ENCODE assay signal across 26 cellular contexts in genomic region chr6:157898640-157899039, GRCh38.
DNase-seq lines count a peak whose midpoint lies in the region; ATAC-seq lines count a peak whose summit lies in the region.
"Had no signal": no experiment of that assay in that cellular context is flagged by ENCODE, and none has a peak within 500 bp of the region (broad histone marks: within the 10 kb centered on the region; RNA-seq: fewer than 3 reads in every experiment).

No MANE protein-coding gene starts in this region.

- peaks cover 22% of the 10 kb centered on the region for H3K36me3 ChIP-seq in CD4-positive, CD25-positive, alpha-beta regulatory T cell (ENCODE audit: control insufficient read depth, insufficient read depth, low read length)
- H3K36me3 ChIP-seq in mesenchymal stem cell (ENCODE audit: control insufficient read depth in 1 of 2, insufficient read depth in 2 of 2, low read depth in 1 of 2, low read length in 2 of 2): peaks cover 29 to 92% of the 10 kb centered on the region in 2 experiments
- H3K36me3 ChIP-seq: breast epithelium, ovary had no signal

- H3K4me2 ChIP-seq in mesenchymal stem cell (ENCODE audit: low read length, poor library complexity, severe bottlenecking): no peak overlapping the region

- H3K14ac ChIP-seq in mesenchymal stem cell (ENCODE audit: low read length in 2 of 2): no peak overlapping the region

- no peak overlapping the region for H3K23ac ChIP-seq in mesenchymal stem cell (ENCODE audit: low read length in 2 of 2)

- no peak overlapping the region for H3K18ac ChIP-seq in mesenchymal stem cell (ENCODE audit: low read depth in 1 of 2, low read length in 2 of 2)

- H3K4me1 ChIP-seq in CD4-positive, CD25-positive, alpha-beta regulatory T cell (ENCODE audit: control insufficient read depth, insufficient read depth, low read length, poor library complexity, severe bottlenecking): no peaks in the 10 kb centered on the region
- H3K4me1 ChIP-seq in mesenchymal stem cell (ENCODE audit: control insufficient read depth, insufficient read depth, low read depth, low read length): peaks cover 2% of the 10 kb centered on the region
- H3K4me1 ChIP-seq: breast epithelium, gastroesophageal sphincter, SJSA1, upper lobe of right lung had no signal

- peaks cover 24% of the 10 kb centered on the region for H3K36me3 Mint-ChIP-seq in CD4-positive, CD25-positive, alpha-beta regulatory T cell
- H3K36me3 Mint-ChIP-seq in T-helper 17 cell (ENCODE audit: low read depth): peaks cover 7% of the 10 kb centered on the region
- H3K36me3 Mint-ChIP-seq in effector memory CD8-positive, alpha-beta T cell (ENCODE audit: insufficient read depth): peaks cover 46% of the 10 kb centered on the region
- H3K36me3 Mint-ChIP-seq: natural killer cell had no signal

- peaks cover 10 to 20% (median 15%) of the 10 kb centered on the region in 4 donors for H3K4me1 Mint-ChIP-seq in CD4-positive, CD25-positive, alpha-beta regulatory T cell
- peaks cover 22% of the 10 kb centered on the region for H3K4me1 Mint-ChIP-seq in T-helper 17 cell
- H3K4me1 Mint-ChIP-seq in effector memory CD8-positive, alpha-beta T cell (ENCODE audit: low read depth in 2 of 2): no peaks in the 10 kb centered on the region
- H3K4me1 Mint-ChIP-seq: natural killer cell had no signal

- no peak overlapping the region for H4K8ac ChIP-seq in mesenchymal stem cell (ENCODE audit: low read length)

- no peak overlapping the region for H3K4me3 ChIP-seq in CD4-positive, CD25-positive, alpha-beta regulatory T cell (ENCODE audit: low read depth, low read length)
- H3K4me3 ChIP-seq in mesenchymal stem cell (ENCODE audit: insufficient read depth in 1 of 2, low read depth in 1 of 2, low read length in 2 of 2): no peak overlapping the region
- H3K4me3 ChIP-seq: breast epithelium, gastroesophageal sphincter, MG63, ovary, SJSA1, upper lobe of right lung had no signal

- no peaks in the 10 kb centered on the region for H3K27me3 Mint-ChIP-seq in CD4-positive, CD25-positive, alpha-beta regulatory T cell
- H3K27me3 Mint-ChIP-seq in T-helper 17 cell: no peaks in the 10 kb centered on the region
- H3K27me3 Mint-ChIP-seq in effector memory CD8-positive, alpha-beta T cell: no peaks in the 10 kb centered on the region
- H3K27me3 Mint-ChIP-seq: activated CD8-positive, alpha-beta T cell treated with anti-CD3 and anti-CD28 coated beads for 36 hours; T-cell had no signal

- no peak overlapping the region for H3K27ac ChIP-seq in CD4-positive, CD25-positive, alpha-beta regulatory T cell (ENCODE audit: insufficient read depth, low read length, poor library complexity, severe bottlenecking)
- no peak overlapping the region for H3K27ac ChIP-seq in mesenchymal stem cell (ENCODE audit: low read length, poor library complexity, severe bottlenecking)
- H3K27ac ChIP-seq: gastroesophageal sphincter, ovary, SJSA1, upper lobe of right lung had no signal

- peak overlapping the region in 2 of 3 donors; percentile 16 to 25 for H3K27ac Mint-ChIP-seq in CD4-positive, CD25-positive, alpha-beta regulatory T cell
- peak overlapping the region; percentile 75 for H3K27ac Mint-ChIP-seq in T-helper 17 cell
- peak overlapping the region; percentile 7 to 76 for H3K27ac Mint-ChIP-seq in effector memory CD8-positive, alpha-beta T cell
- H3K27ac Mint-ChIP-seq: natural killer cell had no signal

- no peak overlapping the region for H2AK5ac ChIP-seq in mesenchymal stem cell (ENCODE audit: low read length, severe bottlenecking)

- no peak for ATAC-seq in CD4-positive, CD25-positive, alpha-beta regulatory T cell (ENCODE audit: low read depth in 2 of 2)
- ATAC-seq in T-helper 17 cell: no peak
- no peak for ATAC-seq in effector memory CD8-positive, alpha-beta T cell (replicated peaks)
- ATAC-seq in HG03432 (IDR thresholded peaks at IDR 0.05; ENCODE audit: unreplicated experiment): no peak
- ATAC-seq in HG02610 (IDR thresholded peaks at IDR 0.05; ENCODE audit: unreplicated experiment): no peak
- ATAC-seq: gastroesophageal sphincter, natural killer cell, upper lobe of right lung had no signal

- H3K27me3 ChIP-seq in CD4-positive, CD25-positive, alpha-beta regulatory T cell (ENCODE audit: control insufficient read depth, insufficient read depth, low read length): no peaks in the 10 kb centered on the region
- H3K27me3 ChIP-seq in mesenchymal stem cell (ENCODE audit: control insufficient read depth in 1 of 2, insufficient read depth in 1 of 2, low read length in 2 of 2): no peaks in the 10 kb centered on the region
- H3K27me3 ChIP-seq: breast epithelium, gastroesophageal sphincter, MG63, ovary, SJSA1, upper lobe of right lung had no signal

- no peak overlapping the region for H4K91ac ChIP-seq in mesenchymal stem cell (ENCODE audit: low read length)

- DNase-seq in CD4-positive, CD25-positive, alpha-beta regulatory T cell: no peak
- DNase-seq in T-helper 17 cell (no peak), mesenchymal stem cell (no peak), NCI-H2196 treated with DMSO at 0.1 percent for 48 hours (lab: John Stamatoyannopoulos, UW; ENCODE audit: unreplicated experiment) (no peak), activated gamma-delta T cell (lab: John Stamatoyannopoulos, UW) (no peak)
- DNase-seq in effector memory CD8-positive, alpha-beta T cell: no peak
- DNase-seq: activated CD4-positive, alpha-beta T cell treated with anti-CD3 and anti-CD28 coated beads for 1 hour; Caco-2; DMS79 treated with DMSO at 0.1 percent for 48 hours; GF-D8; HCEC 1CT; KBM-7; MG63; natural killer cell; NCI-H2029; NCI-H526 treated with DMSO at 0.1 percent for 48 hours; ovary; stimulated activated CD4-positive, alpha-beta T cell treated with anti-CD3 and anti-CD28 coated beads, Interleukin-2, amount 100 ng/mL, for 24 hours; upper lobe of right lung had no signal

- peak overlapping the region; percentile 26 for H3K9ac ChIP-seq in mesenchymal stem cell (ENCODE audit: low read length)

- H3K9me3 ChIP-seq in CD4-positive, CD25-positive, alpha-beta regulatory T cell (ENCODE audit: control insufficient read depth in 2 of 2, low read length in 2 of 2): no peaks in the 10 kb centered on the region
- H3K9me3 ChIP-seq in T-helper 17 cell (ENCODE audit: control insufficient read depth, low read length, poor library complexity, severe bottlenecking) (no peaks in the 10 kb centered on the region), mesenchymal stem cell (ENCODE audit: control insufficient read depth, low read length) (no peaks in the 10 kb centered on the region)
- H3K9me3 ChIP-seq: breast epithelium, Caco-2, gastroesophageal sphincter, MG63, ovary, SJSA1, upper lobe of right lung had no signal

- no peak overlapping the region for H2BK12ac ChIP-seq in mesenchymal stem cell (ENCODE audit: low read length in 2 of 2)

- WGBS in mesenchymal stem cell: 98% methylated on average over 3 of the region's 3 CpGs

- H3K9me3 Mint-ChIP-seq in CD4-positive, CD25-positive, alpha-beta regulatory T cell: no peaks in the 10 kb centered on the region
- H3K9me3 Mint-ChIP-seq in effector memory CD8-positive, alpha-beta T cell: no peaks in the 10 kb centered on the region
- H3K9me3 Mint-ChIP-seq: activated CD8-positive, alpha-beta T cell treated with anti-CD3 and anti-CD28 coated beads for 36 hours; natural killer cell; T-cell had no signal

- no peak overlapping the region for H2BK120ac ChIP-seq in mesenchymal stem cell (ENCODE audit: low read depth, low read length)

- H2AFZ ChIP-seq in mesenchymal stem cell (ENCODE audit: low read depth, low read length): no peak overlapping the region

- H2BK5ac ChIP-seq in mesenchymal stem cell (ENCODE audit: low read depth, low read length, poor library complexity, severe bottlenecking): no peak overlapping the region

- no peak overlapping the region for H2BK15ac ChIP-seq in mesenchymal stem cell (ENCODE audit: low read depth, poor library complexity, severe bottlenecking)

- H3K4me3 Mint-ChIP-seq in CD4-positive, CD25-positive, alpha-beta regulatory T cell: no peak overlapping the region
- peak overlapping the region; percentile 15 for H3K4me3 Mint-ChIP-seq in T-helper 17 cell
- H3K4me3 Mint-ChIP-seq in effector memory CD8-positive, alpha-beta T cell: no peak overlapping the region
- H3K4me3 Mint-ChIP-seq: activated CD8-positive, alpha-beta T cell treated with anti-CD3 and anti-CD28 coated beads for 36 hours; natural killer cell; T-cell had no signal

- H3K79me1 ChIP-seq in mesenchymal stem cell (replicated peaks; ENCODE audit: low read length, poor library complexity, severe bottlenecking): peaks cover 29% of the 10 kb centered on the region

- no peak overlapping the region for H3K4ac ChIP-seq in mesenchymal stem cell (ENCODE audit: low read depth in 1 of 2, low read length in 2 of 2)

Comparison
In these comparisons a context has a peak if more than half of its experiments do, and no peak if none do; other contexts are left out.
1. H3K27ac Mint-ChIP-seq: peak in every context shown above with its lines; median percentile 75 in T-helper 17 cell; 42 in effector memory CD8-positive, alpha-beta T cell; 20 in CD4-positive, CD25-positive, alpha-beta regulatory T cell.